ENCODE assay signal across 1 cellular context in the genomic region with DNA sequence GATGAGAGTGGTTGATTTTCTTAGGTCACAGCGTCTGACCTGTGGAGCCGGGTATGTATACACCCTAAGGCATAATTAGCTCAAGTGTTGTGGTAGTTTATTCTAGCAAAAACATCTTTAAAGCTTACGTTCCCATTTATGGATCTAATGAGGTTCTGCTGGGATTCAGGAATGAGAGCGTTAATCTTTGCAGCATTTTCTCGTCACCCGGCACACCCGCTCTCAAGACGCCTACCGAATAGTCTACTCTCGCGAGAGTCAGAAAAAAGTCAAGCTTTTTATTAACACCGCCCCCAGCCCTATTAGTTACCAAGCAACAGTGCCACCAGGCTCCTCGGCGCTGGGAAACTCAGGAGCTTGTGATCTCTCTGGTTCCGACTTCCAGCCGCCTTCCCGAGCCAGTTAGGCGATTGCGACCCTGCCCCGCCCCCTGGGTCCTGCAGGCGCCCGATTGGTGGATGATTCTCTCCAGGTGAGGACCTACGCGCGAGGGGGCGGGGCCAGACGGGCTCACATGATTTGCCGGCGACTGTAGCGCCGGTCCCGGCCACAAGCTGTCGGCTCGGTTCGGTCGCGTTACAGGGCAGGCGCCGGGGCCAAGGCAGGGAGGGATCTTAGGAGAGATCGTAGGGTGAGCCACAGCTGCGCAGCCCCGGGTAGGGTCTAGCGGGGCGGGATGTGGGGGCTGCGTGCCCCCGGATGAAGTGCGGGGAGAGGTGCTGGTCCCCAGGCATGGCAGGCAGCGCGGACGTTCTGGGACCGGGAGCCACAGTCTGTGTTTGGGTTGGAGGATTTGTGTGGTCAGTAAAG.
TF ChIP-seq lines count a peak whose summit lies in the region.

Gene PFKFB2 (plus strand): TSS at position 540 of the 810 bp plus-strand sequence. CDS start 1,443 bp downstream, outside the sequence.

TF ChIP-seq in WTC11, 78 proteins besides CTCF, POLR2A, EP300 and RAD21 (continued from another document):
- no peak for TF ChIP-seq STAT6 (CRISPR knock-in tag; conservative IDR thresholded peaks at IDR 0.05; ENCODE audit: low read depth)
- TF ChIP-seq ZNF138 (CRISPR knock-in tag; conservative IDR thresholded peaks at IDR 0.05): no peak
TF ChIP-seq in WTC11: peak in this region for 15.
